In the genomic region with DNA sequence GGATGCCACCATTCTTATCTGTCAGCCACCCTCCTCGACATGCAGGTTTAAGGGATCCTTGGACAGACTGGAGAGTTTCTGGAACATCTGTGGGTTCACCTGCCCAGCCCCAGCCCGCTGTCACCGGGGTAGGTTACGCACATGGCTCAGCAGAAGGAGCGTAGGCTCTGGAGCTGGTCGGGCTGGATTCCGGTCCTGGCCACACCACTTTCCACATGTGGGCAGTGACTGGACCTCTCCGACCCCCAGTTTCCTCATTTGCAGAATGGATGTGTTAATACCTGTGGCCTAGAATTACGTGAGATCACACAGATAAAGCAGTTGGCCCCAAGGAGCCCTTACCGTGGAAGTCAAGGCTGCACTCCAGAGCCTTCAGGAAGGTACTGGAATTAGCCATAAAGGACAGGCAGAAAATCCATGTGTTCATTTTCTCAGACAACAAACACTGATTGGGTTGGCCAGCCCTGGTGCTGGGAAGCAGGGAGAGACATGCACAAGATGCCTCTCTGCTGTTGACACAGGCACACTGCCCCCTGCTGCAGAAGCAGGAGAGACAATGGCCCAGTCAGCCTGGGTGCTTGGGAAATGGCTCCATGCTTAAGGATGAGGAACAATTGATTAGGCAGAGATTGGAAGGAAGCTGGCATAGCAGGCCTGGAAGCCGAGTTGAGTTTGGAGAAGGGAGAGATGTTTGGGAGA, we compare ENCODE assay signal across 2 cellular contexts.
A peak's percentile ranks its signal among the peaks of the same experiment; 100 is the strongest.
TF ChIP-seq lines count a peak whose summit lies in the region.

No MANE protein-coding gene starts in this region.

TF ChIP-seq in HEK293, 187 proteins besides CTCF, POLR2A, EP300 and RAD21:
- no peak for TF ChIP-seq ZNF132 (tag by site-specific recombination; IDR thresholded peaks at IDR 0.05; ENCODE audit: borderline replicate concordance)
- TF ChIP-seq KLF16 (tag by site-specific recombination; IDR thresholded peaks at IDR 0.05), result no peak
- no peak for TF ChIP-seq ZNF610 (tag by site-specific recombination; IDR thresholded peaks at IDR 0.05; ENCODE audit: borderline replicate concordance)
- TF ChIP-seq, protein P1, sequence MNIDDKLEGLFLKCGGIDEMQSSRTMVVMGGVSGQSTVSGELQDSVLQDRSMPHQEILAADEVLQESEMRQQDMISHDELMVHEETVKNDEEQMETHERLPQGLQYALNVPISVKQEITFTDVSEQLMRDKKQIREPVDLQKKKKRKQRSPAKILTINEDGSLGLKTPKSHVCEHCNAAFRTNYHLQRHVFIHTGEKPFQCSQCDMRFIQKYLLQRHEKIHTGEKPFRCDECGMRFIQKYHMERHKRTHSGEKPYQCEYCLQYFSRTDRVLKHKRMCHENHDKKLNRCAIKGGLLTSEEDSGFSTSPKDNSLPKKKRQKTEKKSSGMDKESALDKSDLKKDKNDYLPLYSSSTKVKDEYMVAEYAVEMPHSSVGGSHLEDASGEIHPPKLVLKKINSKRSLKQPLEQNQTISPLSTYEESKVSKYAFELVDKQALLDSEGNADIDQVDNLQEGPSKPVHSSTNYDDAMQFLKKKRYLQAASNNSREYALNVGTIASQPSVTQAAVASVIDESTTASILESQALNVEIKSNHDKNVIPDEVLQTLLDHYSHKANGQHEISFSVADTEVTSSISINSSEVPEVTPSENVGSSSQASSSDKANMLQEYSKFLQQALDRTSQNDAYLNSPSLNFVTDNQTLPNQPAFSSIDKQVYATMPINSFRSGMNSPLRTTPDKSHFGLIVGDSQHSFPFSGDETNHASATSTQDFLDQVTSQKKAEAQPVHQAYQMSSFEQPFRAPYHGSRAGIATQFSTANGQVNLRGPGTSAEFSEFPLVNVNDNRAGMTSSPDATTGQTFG (tag by site-specific recombination; IDR thresholded peaks at IDR 0.05; ENCODE audit: borderline replicate concordance), result no peak
- TF ChIP-seq ZNF366 (tag by site-specific recombination; conservative IDR thresholded peaks at IDR 0.05), result no peak
- TF ChIP-seq, protein P2, sequence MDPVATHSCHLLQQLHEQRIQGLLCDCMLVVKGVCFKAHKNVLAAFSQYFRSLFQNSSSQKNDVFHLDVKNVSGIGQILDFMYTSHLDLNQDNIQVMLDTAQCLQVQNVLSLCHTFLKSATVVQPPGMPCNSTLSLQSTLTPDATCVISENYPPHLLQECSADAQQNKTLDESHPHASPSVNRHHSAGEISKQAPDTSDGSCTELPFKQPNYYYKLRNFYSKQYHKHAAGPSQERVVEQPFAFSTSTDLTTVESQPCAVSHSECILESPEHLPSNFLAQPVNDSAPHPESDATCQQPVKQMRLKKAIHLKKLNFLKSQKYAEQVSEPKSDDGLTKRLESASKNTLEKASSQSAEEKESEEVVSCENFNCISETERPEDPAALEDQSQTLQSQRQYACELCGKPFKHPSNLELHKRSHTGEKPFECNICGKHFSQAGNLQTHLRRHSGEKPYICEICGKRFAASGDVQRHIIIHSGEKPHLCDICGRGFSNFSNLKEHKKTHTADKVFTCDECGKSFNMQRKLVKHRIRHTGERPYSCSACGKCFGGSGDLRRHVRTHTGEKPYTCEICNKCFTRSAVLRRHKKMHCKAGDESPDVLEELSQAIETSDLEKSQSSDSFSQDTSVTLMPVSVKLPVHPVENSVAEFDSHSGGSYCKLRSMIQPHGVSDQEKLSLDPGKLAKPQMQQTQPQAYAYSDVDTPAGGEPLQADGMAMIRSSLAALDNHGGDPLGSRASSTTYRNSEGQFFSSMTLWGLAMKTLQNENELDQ (tag by site-specific recombination; IDR thresholded peaks at IDR 0.05; ENCODE audit: low read depth), result no peak
- TF ChIP-seq ZBTB8A (tag by site-specific recombination; IDR thresholded peaks at IDR 0.05), result no peak
- TF ChIP-seq ZBTB17 (tag by site-specific recombination; IDR thresholded peaks at IDR 0.05), result peak; percentile 77
- TF ChIP-seq ZNF2 (tag by site-specific recombination; IDR thresholded peaks at IDR 0.05), result no peak
- TF ChIP-seq ZNF600 (tag by site-specific recombination; IDR thresholded peaks at IDR 0.05), result 0 out of 2 replicates have a peak, but pooled peaks have one; percentile 28
- TF ChIP-seq, protein P3, sequence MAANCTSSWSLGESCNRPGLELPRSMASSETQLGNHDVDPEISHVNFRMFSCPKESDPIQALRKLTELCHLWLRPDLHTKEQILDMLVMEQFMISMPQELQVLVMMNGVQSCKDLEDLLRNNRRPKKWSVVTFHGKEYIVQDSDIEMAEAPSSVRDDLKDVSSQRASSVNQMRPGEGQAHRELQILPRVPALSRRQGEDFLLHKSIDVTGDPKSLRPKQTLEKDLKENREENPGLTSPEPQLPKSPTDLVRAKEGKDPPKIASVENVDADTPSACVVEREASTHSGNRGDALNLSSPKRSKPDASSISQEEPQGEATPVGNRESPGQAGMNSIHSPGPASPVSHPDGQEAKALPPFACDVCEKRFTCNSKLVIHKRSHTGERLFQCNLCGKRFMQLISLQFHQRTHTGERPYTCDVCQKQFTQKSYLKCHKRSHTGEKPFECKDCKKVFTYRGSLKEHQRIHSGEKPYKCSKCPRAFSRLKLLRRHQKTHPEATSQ (tag by site-specific recombination; IDR thresholded peaks at IDR 0.05), result no peak
- no peak for TF ChIP-seq ZBTB21 (tag by site-specific recombination; IDR thresholded peaks at IDR 0.05)
- TF ChIP-seq, protein P4, sequence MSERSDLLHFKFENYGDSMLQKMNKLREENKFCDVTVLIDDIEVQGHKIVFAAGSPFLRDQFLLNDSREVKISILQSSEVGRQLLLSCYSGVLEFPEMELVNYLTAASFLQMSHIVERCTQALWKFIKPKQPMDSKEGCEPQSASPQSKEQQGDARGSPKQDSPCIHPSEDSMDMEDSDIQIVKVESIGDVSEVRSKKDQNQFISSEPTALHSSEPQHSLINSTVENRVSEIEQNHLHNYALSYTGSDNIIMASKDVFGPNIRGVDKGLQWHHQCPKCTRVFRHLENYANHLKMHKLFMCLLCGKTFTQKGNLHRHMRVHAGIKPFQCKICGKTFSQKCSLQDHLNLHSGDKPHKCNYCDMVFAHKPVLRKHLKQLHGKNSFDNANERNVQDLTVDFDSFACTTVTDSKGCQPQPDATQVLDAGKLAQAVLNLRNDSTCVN (tag by site-specific recombination; optimal IDR thresholded peaks at IDR 0.05), result no peak
- no peak for TF ChIP-seq GLIS1 (tag by site-specific recombination; IDR thresholded peaks at IDR 0.05)
- TF ChIP-seq MYNN (tag by site-specific recombination; IDR thresholded peaks at IDR 0.05; ENCODE audit: borderline replicate concordance), result no peak

TF ChIP-seq in K562, 482 proteins besides CTCF, POLR2A, EP300 and RAD21:
- TF ChIP-seq HNRNPLL (IDR thresholded peaks at IDR 0.05; ENCODE audit: low read depth, low read length, poor library complexity, severe bottlenecking) (no peak), SNIP1 (IDR thresholded peaks at IDR 0.05; ENCODE audit: low read depth) (no peak), FOXA3 (CRISPR knock-in tag; conservative IDR thresholded peaks at IDR 0.05 in 1 of 2, IDR thresholded peaks at IDR 0.05 in 1 of 2) (peak; percentile 97 to 99), ZNF41 (CRISPR knock-in tag; conservative IDR thresholded peaks at IDR 0.05) (no peak), FOXA1 (IDR thresholded peaks at IDR 0.05; ENCODE audit: borderline replicate concordance) (peak; percentile 58; the same call in 1 of the 2 replicates), ATF7 (IDR thresholded peaks at IDR 0.05) (no peak), YY1 (IDR thresholded peaks at IDR 0.05; ENCODE audit: borderline replicate concordance in 1 of 3, control insufficient read depth in 1 of 3, extremely low read depth in 1 of 3, insufficient read depth in 3 of 3, insufficient read length in 1 of 3, insufficient replicate concordance in 2 of 3, low read depth in 1 of 3, low read length in 2 of 3) (peak in 1 of 3 experiments; percentile 46), RCOR1 (IDR thresholded peaks at IDR 0.05; ENCODE audit: borderline replicate concordance in 1 of 2, low read depth in 2 of 2, low read length in 2 of 2) (peak in 1 of 2 experiments; percentile 47; a peak in 1 of 4 replicates), SMC3 (conservative IDR thresholded peaks at IDR 0.05; ENCODE audit: insufficient read depth, low read depth, low read length) (peak; percentile 36; the same call in 1 of the 2 replicates), EHMT2 (IDR thresholded peaks at IDR 0.05) (peak; percentile 92), SMAD3 (CRISPR knock-in tag; conservative IDR thresholded peaks at IDR 0.05) (no peak), STAG1 (CRISPR knock-in tag; IDR thresholded peaks at IDR 0.05; ENCODE audit: borderline replicate concordance) (peak; percentile 67; the same call in 1 of the 2 replicates), NRF1 (conservative IDR thresholded peaks at IDR 0.05 in 1 of 2, IDR thresholded peaks at IDR 0.05 in 1 of 2) (peak in 1 of 2 experiments; percentile 20; a peak in 1 of 4 replicates), FOXK2 (conservative IDR thresholded peaks at IDR 0.05 in 1 of 2, IDR thresholded peaks at IDR 0.05 in 1 of 2; ENCODE audit: low read depth in 2 of 2) (peak; percentile 42 to 54; a peak in 3 of 4 replicates), CBX3 (IDR thresholded peaks at IDR 0.05; ENCODE audit: borderline replicate concordance in 1 of 2, low read length in 2 of 2) (0 out of 3 replicates have a peak, but pooled peaks of 1 of the 2 experiments have one; percentile 34)
- TF ChIP-seq, protein P5, sequence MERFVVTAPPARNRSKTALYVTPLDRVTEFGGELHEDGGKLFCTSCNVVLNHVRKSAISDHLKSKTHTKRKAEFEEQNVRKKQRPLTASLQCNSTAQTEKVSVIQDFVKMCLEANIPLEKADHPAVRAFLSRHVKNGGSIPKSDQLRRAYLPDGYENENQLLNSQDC (CRISPR knock-in tag; IDR thresholded peaks at IDR 0.05), result no peak
- TF ChIP-seq, protein P6, sequence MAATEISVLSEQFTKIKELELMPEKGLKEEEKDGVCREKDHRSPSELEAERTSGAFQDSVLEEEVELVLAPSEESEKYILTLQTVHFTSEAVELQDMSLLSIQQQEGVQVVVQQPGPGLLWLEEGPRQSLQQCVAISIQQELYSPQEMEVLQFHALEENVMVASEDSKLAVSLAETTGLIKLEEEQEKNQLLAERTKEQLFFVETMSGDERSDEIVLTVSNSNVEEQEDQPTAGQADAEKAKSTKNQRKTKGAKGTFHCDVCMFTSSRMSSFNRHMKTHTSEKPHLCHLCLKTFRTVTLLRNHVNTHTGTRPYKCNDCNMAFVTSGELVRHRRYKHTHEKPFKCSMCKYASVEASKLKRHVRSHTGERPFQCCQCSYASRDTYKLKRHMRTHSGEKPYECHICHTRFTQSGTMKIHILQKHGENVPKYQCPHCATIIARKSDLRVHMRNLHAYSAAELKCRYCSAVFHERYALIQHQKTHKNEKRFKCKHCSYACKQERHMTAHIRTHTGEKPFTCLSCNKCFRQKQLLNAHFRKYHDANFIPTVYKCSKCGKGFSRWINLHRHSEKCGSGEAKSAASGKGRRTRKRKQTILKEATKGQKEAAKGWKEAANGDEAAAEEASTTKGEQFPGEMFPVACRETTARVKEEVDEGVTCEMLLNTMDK (IDR thresholded peaks at IDR 0.05; ENCODE audit: borderline replicate concordance, insufficient read depth, low read depth, low read length, poor library complexity, severe bottlenecking), result peak; percentile 72
TF ChIP-seq in K562: peak in this region for 11.
